Comparison of ENCODE assay signal across 6 cellular contexts in genomic region chr2:120545007-120545406, GRCh38.
DNase-seq lines count a peak whose midpoint lies in the region; ATAC-seq, FAIRE-seq and TF ChIP-seq lines count a peak whose summit lies in the region.
"Not testable (repeated sequence)": the region's sequence is repeated elsewhere in the genome, so short reads cannot be mapped to it uniquely, and the experiment has no call there.

No MANE protein-coding gene starts in this region.

- in situ Hi-C loops in IMR-90 (cut with MboI; ENCODE audit: low sequenced_read_pairs); HepG2 (cut with HindIII; ENCODE audit: extremely low pct_ligation_motif_present, low pct_unique_long_range_greater_than_20kb): not testable (repeated sequence)

- not testable (repeated sequence) for H3K9me3 ChIP-seq in IMR-90 (ENCODE audit: control insufficient read depth, insufficient read depth, low read length); HepG2 (ENCODE audit: low read length); skeletal muscle tissue (ENCODE audit: control insufficient read depth in 3 of 3, low read length in 3 of 3); tibial artery

- not testable (repeated sequence) for H3K14ac ChIP-seq in IMR-90 (replicated peaks; ENCODE audit: low read depth, low read length)

- H3K23ac ChIP-seq in IMR-90 (ENCODE audit: low read depth, low read length), result not testable (repeated sequence)

- peak overlapping the region; percentile 82 for H2BK20ac ChIP-seq in IMR-90 (ENCODE audit: low read depth, low read length)

- H3K36me3 Mint-ChIP-seq in chondrocyte (ENCODE audit: low read depth), result not testable (repeated sequence)

- not testable (repeated sequence) for H3K36me3 ChIP-seq in IMR-90 (ENCODE audit: control insufficient read depth, insufficient read depth, low read length); HepG2 (replicated peaks in 1 of 2; ENCODE audit: control insufficient read depth in 1 of 2, insufficient read depth in 2 of 2, low read length in 2 of 2); skeletal muscle tissue (ENCODE audit: control insufficient read depth in 3 of 3, insufficient read depth in 3 of 3, low read length in 3 of 3); tibial artery

- not testable (repeated sequence) for H3K9me3 Mint-ChIP-seq in chondrocyte (ENCODE audit: low read depth)

- peak overlapping the region; percentile 86; the same call in 1 of the 2 replicates for H2AK5ac ChIP-seq in IMR-90 (ENCODE audit: low read depth, low read length)

- CTCF ChIA-PET in IMR-90 (lab: Yijun Ruan, JAX); HepG2 (lab: Yijun Ruan, JAX; ENCODE audit: low intra/inter-chr PET ratio, low total read pairs): not testable (repeated sequence)

- TF ChIP-seq EP300 in HepG2 (IDR thresholded peaks at IDR 0.05; ENCODE audit: low read depth in 2 of 2, low read length in 2 of 2); HepG2 (CRISPR knock-in tag; IDR thresholded peaks at IDR 0.05; ENCODE audit: borderline replicate concordance): not testable (repeated sequence)

- not testable (repeated sequence) for H3K27me3 Mint-ChIP-seq in chondrocyte (ENCODE audit: low read depth)

- not testable (repeated sequence) for TF ChIP-seq RAD21 in IMR-90 (IDR thresholded peaks at IDR 0.05; ENCODE audit: low read length); HepG2 (CRISPR knock-in tag; IDR thresholded peaks at IDR 0.05)

- H2BK5ac ChIP-seq in IMR-90 (ENCODE audit: low read depth, low read length, poor library complexity, severe bottlenecking), result peak overlapping the region; percentile 87

- not testable (repeated sequence) for H3K4me3 ChIP-seq in IMR-90 (ENCODE audit: insufficient read depth, low read depth, low read length); HepG2 (replicated peaks in 1 of 3; ENCODE audit: insufficient read depth in 1 of 3, low read depth in 2 of 3, low read length in 3 of 3); skeletal muscle tissue (ENCODE audit: low read length in 3 of 3); tibial artery

- not testable (repeated sequence) for FAIRE-seq in HepG2 (lab: Jason Lieb, UNC)

- not testable (repeated sequence) for TF ChIP-seq CTCF in IMR-90 (conservative IDR thresholded peaks at IDR 0.05; ENCODE audit: low read depth, low read length); chondrocyte (IDR thresholded peaks at IDR 0.05); HepG2 (CRISPR knock-in tag; IDR thresholded peaks at IDR 0.05); tibial artery (IDR thresholded peaks at IDR 0.05)

- peak overlapping the region; percentile 82 for H3K27ac Mint-ChIP-seq in chondrocyte (ENCODE audit: unreplicated experiment)

- H3K9ac ChIP-seq in IMR-90 (ENCODE audit: low read depth, low read length); HepG2 (ENCODE audit: insufficient read depth, low read depth, low read length); skeletal muscle tissue (ENCODE audit: low read depth in 1 of 3, low read length in 3 of 3): not testable (repeated sequence)

- peak overlapping the region; percentile 61; the same call in 1 of the 3 replicates for H2BK15ac ChIP-seq in IMR-90 (ENCODE audit: low read depth, low read length)

- not testable (repeated sequence) for H3K79me1 ChIP-seq in IMR-90 (ENCODE audit: low read depth in 1 of 2, low read length in 2 of 2)

- peaks cover 49% of the 10 kb centered on the region for H3K4me1 Mint-ChIP-seq in chondrocyte (ENCODE audit: low read depth)

- H4K5ac ChIP-seq in IMR-90 (ENCODE audit: low read depth, low read length), result not testable (repeated sequence)

- POLR2A ChIA-PET in IMR-90 (lab: Charles Lee; ENCODE audit: unreplicated experiment), result not testable (repeated sequence)
- POLR2A ChIA-PET in HepG2 (lab: Yijun Ruan, JAX), result interaction anchor here (3.8 kb wide), 1 partner anchor 80 kb away, joined by 74 read pairs; no protein-coding TSS in a partner anchor

- not testable (repeated sequence) for ATAC-seq in IMR-90 (ENCODE audit: low read depth); Right ventricle myocardium superior (ENCODE audit: poor library complexity); HepG2

- H2AFZ ChIP-seq in IMR-90 (replicated peaks; ENCODE audit: low read length, poor library complexity); HepG2 (ENCODE audit: low read length): not testable (repeated sequence)

- not testable (repeated sequence) for BruUV-seq in IMR-90 (replicated peaks; lab: Mats Ljungman, UMichigan); HepG2 (replicated peaks; lab: Mats Ljungman, UMichigan)

- H3K27me3 ChIP-seq in IMR-90 (ENCODE audit: control insufficient read depth, insufficient read depth, low read length); HepG2 (ENCODE audit: control insufficient read depth in 1 of 2, insufficient read depth in 2 of 2, low read length in 2 of 2); skeletal muscle tissue (ENCODE audit: control insufficient read depth in 3 of 3, insufficient read depth in 3 of 3, low read length in 3 of 3); tibial artery: not testable (repeated sequence)

- H2AK9ac ChIP-seq in IMR-90 (replicated peaks; ENCODE audit: low read depth, low read length, poor library complexity), result not testable (repeated sequence)

- 0 out of 2 replicates have a peak overlapping the region, but pooled peaks have one; percentile 95 for H3K18ac ChIP-seq in IMR-90 (ENCODE audit: low read depth, low read length)

- H4K8ac ChIP-seq in IMR-90 (ENCODE audit: low read depth in 2 of 2, low read length in 2 of 2), result peak overlapping the region; percentile 11 to 36; a peak in 3 of 4 replicates

- H4K20me1 ChIP-seq in IMR-90 (ENCODE audit: insufficient read depth, low read length); HepG2 (ENCODE audit: insufficient read depth, low read length): not testable (repeated sequence)

- H3K4ac ChIP-seq in IMR-90 (ENCODE audit: low read depth, low read length), result peak overlapping the region; percentile 70

- peak overlapping the region; percentile 78; the same call in 1 of the 2 replicates for H2BK120ac ChIP-seq in IMR-90 (ENCODE audit: low read depth, low read length)

- TF ChIP-seq POLR2A in IMR-90 (IDR thresholded peaks at IDR 0.05; ENCODE audit: low read depth, low read length); HepG2 (IDR thresholded peaks at IDR 0.05; ENCODE audit: insufficient read depth in 1 of 2, low read depth in 2 of 2, low read length in 2 of 2): not testable (repeated sequence)

- not testable (repeated sequence) for H3K79me2 ChIP-seq in HepG2 (ENCODE audit: insufficient read depth, low read length)

- peak overlapping the region; percentile 86; the same call in 1 of the 2 replicates for H4K91ac ChIP-seq in IMR-90 (ENCODE audit: insufficient read depth, low read depth, low read length)

- peaks cover 19% of the 10 kb centered on the region for H3K9me1 ChIP-seq in IMR-90 (ENCODE audit: insufficient read depth, low read length)

- not testable (repeated sequence) for H3K4me3 Mint-ChIP-seq in chondrocyte (ENCODE audit: unreplicated experiment)

- H3K27ac ChIP-seq in IMR-90 (ENCODE audit: insufficient read depth, low read length), result not testable (repeated sequence)
- peak overlapping the region; percentile 83 for H3K27ac ChIP-seq in HepG2 (ENCODE audit: extremely low read length, insufficient read depth, low read length)
- H3K27ac ChIP-seq in skeletal muscle tissue (ENCODE audit: low read depth, low read length), result peak overlapping the region; percentile 57
- peak overlapping the region; percentile 72 to 77 for H3K27ac ChIP-seq in tibial artery

- dilution Hi-C loops in IMR-90 (cut with HindIII; ENCODE audit: low sequenced_read_pairs, unreplicated experiment), result not testable (repeated sequence)

- DNase-seq in IMR-90; chondrocyte (ENCODE audit: low spot score); HepG2 (ENCODE audit: low spot score); tibial artery: not testable (repeated sequence)
- DNase-seq in Right ventricle myocardium superior, result peak; percentile 26

- WGBS in IMR-90 (ENCODE audit: extremely low coverage in 2 of 2, insufficient read length in 1 of 2), 2 experiments, result 89% methylated on average over 3 of the region's 11 CpGs; no CpG with 5 or more reads in 1 of the 2 experiments
- 98% methylated on average over 11 of the region's 11 CpGs for WGBS in HepG2 (ENCODE audit: low lambda C conversion rate)

- intact Hi-C loops in IMR-90 (cut with micrococcal nuclease); Right ventricle myocardium superior (cut with DNase I); HepG2 (cut with micrococcal nuclease; ENCODE audit: unreplicated experiment): not testable (repeated sequence)
- intact Hi-C loops in tibial artery (cut with DNase I; ENCODE audit: low total_unique reads), result loop anchor here (5.0 kb wide), 1 partner anchor 372 kb away; no protein-coding TSS in a partner anchor

- H3K56ac ChIP-seq in IMR-90 (ENCODE audit: extremely low read depth, insufficient read depth, low read length), result not testable (repeated sequence)

- not testable (repeated sequence) for H3K4me2 ChIP-seq in IMR-90 (ENCODE audit: low read depth, low read length); HepG2 (ENCODE audit: low read depth, low read length)

- peaks cover 29% of the 10 kb centered on the region for H3K4me1 ChIP-seq in IMR-90 (ENCODE audit: control insufficient read depth, insufficient read depth, low read length)
- peaks cover 100% of the 10 kb centered on the region for H3K4me1 ChIP-seq in HepG2 (ENCODE audit: insufficient read depth, low read length)
- peaks cover 45 to 71% (median 55%) of the 10 kb centered on the region in 3 donors for H3K4me1 ChIP-seq in skeletal muscle tissue (ENCODE audit: control insufficient read depth in 3 of 3, insufficient read depth in 3 of 3, low read length in 3 of 3)
- peaks cover 0 to 48% (median 45%) of the 10 kb centered on the region in 4 donors for H3K4me1 ChIP-seq in tibial artery

TF ChIP-seq in HepG2, 621 proteins besides CTCF, POLR2A, EP300 and RAD21:
- TF ChIP-seq CREB1 (IDR thresholded peaks at IDR 0.05) (0 out of 2 replicates have a peak, but pooled peaks have one; percentile 11), ARNTL (CRISPR knock-in tag; IDR thresholded peaks at IDR 0.05) (0 out of 2 replicates have a peak, but pooled peaks have one; percentile 17), ATF7 (IDR thresholded peaks at IDR 0.05) (peak; percentile 80)
- TF ChIP-seq CREB1, ATF7 (CRISPR knock-in tag; IDR thresholded peaks at IDR 0.05): not testable (repeated sequence)
